In genomic region chr7:2644514-2645273, GRCh38 we compare ENCODE assay signal across 8 cellular contexts. TPM values are rescaled to one million over a fixed set of nuclear protein-coding genes. Genes with fewer than 3 reads are reported as not detected.
DNase-seq lines count a peak whose midpoint lies in the region; ATAC-seq, FAIRE-seq and TF ChIP-seq lines count a peak whose summit lies in the region.

No MANE protein-coding gene starts in this region.

- TF ChIP-seq POLR2A in upper lobe of left lung (IDR thresholded peaks at IDR 0.05): no peak

- WGBS in upper lobe of left lung, 2 donors: 72% methylated on average over 19 of the region's 19 CpGs; no CpG with 5 or more reads in 1 of the 2 donors

- peaks cover 21% of the 10 kb centered on the region for H3K4me1 ChIP-seq in cardiac muscle cell (ENCODE audit: low read depth)
- H3K4me1 ChIP-seq in upper lobe of left lung: peaks cover 46 to 61% (median 49%) of the 10 kb centered on the region in 4 donors

- peaks cover 93% of the 10 kb centered on the region for H3K36me3 Mint-ChIP-seq in dendritic cell treated with granulocyte-macrophage colony-stimulating factor and Interleukin-4, amounts not matched to agents 40 ng/mL and 50 ng/mL, for 4 days (ENCODE audit: low read depth)

- peak overlapping the region; percentile 37 for H3K4me3 Mint-ChIP-seq in dendritic cell treated with granulocyte-macrophage colony-stimulating factor and Interleukin-4, amounts not matched to agents 40 ng/mL and 50 ng/mL, for 4 days

- H3K27me3 ChIP-seq in cardiac muscle cell (no peaks in the 10 kb centered on the region), upper lobe of left lung (no peaks in the 10 kb centered on the region), brain microvascular endothelial cell (replicated peaks) (no peaks in the 10 kb centered on the region)

- TF ChIP-seq EP300 in upper lobe of left lung (IDR thresholded peaks at IDR 0.05): no peak

- H3K36me3 ChIP-seq in cardiac muscle cell: peaks cover 5% of the 10 kb centered on the region
- H3K36me3 ChIP-seq in upper lobe of left lung: peaks cover 0 to 27% (median 21%) of the 10 kb centered on the region in 4 donors
- H3K36me3 ChIP-seq in brain microvascular endothelial cell (replicated peaks): peaks cover 17% of the 10 kb centered on the region

- intact Hi-C loops in left ventricle myocardium superior (cut with micrococcal nuclease): no loop called here
- intact Hi-C loops in dendritic cell treated with granulocyte-macrophage colony-stimulating factor and Interleukin-4, amounts not matched to agents 40 ng/mL and 50 ng/mL, for 4 days (cut with micrococcal nuclease): loop anchor here (5.0 kb wide), 2 partner anchors 37 to 87 kb away; partner anchors contain the start of genes BRAT1 and IQCE

- in situ Hi-C loops in brain microvascular endothelial cell (cut with HindIII; ENCODE audit: low pct_ligation_motif_present, low sequenced_read_pairs): no loop called here

- no peak for FAIRE-seq in GM19239 (lab: Jason Lieb, UNC)

- no peak for DNase-seq in cardiac muscle cell (ENCODE audit: low read depth in 1 of 2, low spot score in 1 of 2)
- no peak for DNase-seq in left ventricle myocardium superior
- peak in 1 of 2 donors; percentile 73 for DNase-seq in upper lobe of left lung
- no peak for DNase-seq in GM19239 (ENCODE audit: insufficient read length, low spot score)
- DNase-seq in brain microvascular endothelial cell: no peak

- peaks cover 82% of the 10 kb centered on the region for H3K4me1 Mint-ChIP-seq in dendritic cell treated with granulocyte-macrophage colony-stimulating factor and Interleukin-4, amounts not matched to agents 40 ng/mL and 50 ng/mL, for 4 days (ENCODE audit: low read depth)

- H3K27me3 Mint-ChIP-seq in dendritic cell treated with granulocyte-macrophage colony-stimulating factor and Interleukin-4, amounts not matched to agents 40 ng/mL and 50 ng/mL, for 4 days: no peaks in the 10 kb centered on the region

- no peak for TF ChIP-seq CTCF in cardiac muscle cell (IDR thresholded peaks at IDR 0.05; ENCODE audit: low read depth, low read length)
- no peak for TF ChIP-seq CTCF in upper lobe of left lung (IDR thresholded peaks at IDR 0.05)
- TF ChIP-seq CTCF in brain microvascular endothelial cell (IDR thresholded peaks at IDR 0.05; ENCODE audit: low read depth, low read length, missing control alignments): no peak

- H3K27ac ChIP-seq in cardiac muscle cell (peak overlapping the region; percentile 39), upper lobe of left lung (peak overlapping the region in 3 of 4 donors; percentile 24 to 49 (median 32)), brain microvascular endothelial cell (no peak overlapping the region)

- H3K9me3 ChIP-seq in cardiac muscle cell (ENCODE audit: low read depth) (no peaks in the 10 kb centered on the region), upper lobe of left lung (no peaks in the 10 kb centered on the region)

- H3K9me3 Mint-ChIP-seq in dendritic cell treated with granulocyte-macrophage colony-stimulating factor and Interleukin-4, amounts not matched to agents 40 ng/mL and 50 ng/mL, for 4 days: no peaks in the 10 kb centered on the region

- H3K4me3 ChIP-seq in cardiac muscle cell (no peak overlapping the region), upper lobe of left lung (peak overlapping the region in 1 of 4 donors; percentile 11), brain microvascular endothelial cell (ENCODE audit: low read depth, low read length) (no peak overlapping the region)

- H3K27ac Mint-ChIP-seq in dendritic cell treated with granulocyte-macrophage colony-stimulating factor and Interleukin-4, amounts not matched to agents 40 ng/mL and 50 ng/mL, for 4 days: peak overlapping the region; percentile 91

- no peak for ATAC-seq in left ventricle myocardium superior
- ATAC-seq in HG03196 (IDR thresholded peaks at IDR 0.05; ENCODE audit: unreplicated experiment): peak; percentile 19
- no peak for ATAC-seq in upper lobe of left lung (ENCODE audit: low FRiP score in 2 of 2)
- ATAC-seq in GM21360 (IDR thresholded peaks at IDR 0.05; ENCODE audit: unreplicated experiment): no peak

RNA-seq across cellular contexts. Expression of gene TTYH3, which starts 12.9 kb away (rescaled TPM):
- 61.0 and 64.6 TPM in 2 replicates for total RNA-seq in cardiac muscle cell
- 71.4 and 86.6 TPM in 2 replicates for polyA plus RNA-seq in cardiac muscle cell
- 10.5 TPM for total RNA-seq in left ventricle myocardium superior
- 10 to 100 TPM; 16.5 to 69.6 (median 58.1) TPM for total RNA-seq in upper lobe of left lung

RNA-seq across cellular contexts. Expression of gene AMZ1, which starts 43.3 kb away (rescaled TPM):
- total RNA-seq in cardiac muscle cell (0.80 and 1.1 TPM in 2 replicates), left ventricle myocardium superior (0.05 TPM), upper lobe of left lung (10 to 100 TPM in 1 of 6 donors, 1 to 10 TPM in 3, under 1 TPM in 2; 0.30 to 16.6 (median 5.3) TPM)
- polyA plus RNA-seq in cardiac muscle cell: 1.6 and 1.7 TPM in 2 replicates
